Comparison of ENCODE assay signal across 27 cellular contexts in the genomic region with DNA sequence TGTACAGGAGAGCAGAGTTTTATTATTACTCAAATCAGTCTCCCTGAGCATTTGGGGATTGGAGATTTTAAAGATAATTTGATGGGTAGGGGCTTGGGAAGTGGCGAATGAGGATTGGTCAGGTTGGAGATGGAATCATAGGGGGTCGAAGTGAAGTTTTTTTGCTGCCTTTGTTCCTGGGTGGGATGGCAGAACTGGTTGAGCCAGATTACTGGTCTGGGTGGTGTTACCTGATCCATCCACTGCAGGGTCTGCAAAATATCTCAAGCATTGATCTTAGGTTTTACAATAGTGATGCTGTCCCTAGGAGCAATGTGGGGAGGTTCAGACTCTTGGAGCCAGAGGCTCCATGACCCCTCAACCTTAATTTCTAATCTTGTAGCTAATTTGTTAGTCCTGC.
"Had no signal": no experiment of that assay in that cellular context is flagged by ENCODE, and none has a peak within 500 bp of the region (broad histone marks: within the 10 kb centered on the region; RNA-seq: fewer than 3 reads in every experiment).

No MANE protein-coding gene starts in this region.

- H3K27ac Mint-ChIP-seq: neural progenitor cell; stimulated activated naive B cell treated with anti-CD40 and anti-IgM and Interleukin-4, amounts not matched to agents 10 μg/mL and 1 μg/mL and 100 μg/mL, for 72 hours had no signal

- H3K9me3 ChIP-seq: left lung, lower lobe of right lung, neutrophil, right atrium auricular region, right lobe of liver, testis, thyroid gland, transverse colon, uterus had no signal

- H3K4me3 Mint-ChIP-seq: naive thymus-derived CD8-positive, alpha-beta T cell; nephron; neural progenitor cell; stimulated activated naive B cell treated with anti-CD40 and anti-IgM and Interleukin-4, amounts not matched to agents 10 μg/mL and 1 μg/mL and 100 μg/mL, for 72 hours had no signal

- H3K27me3 ChIP-seq: left lung, neural progenitor cell, neutrophil, right atrium auricular region, right lobe of liver, stomach, testis, thyroid gland, transverse colon, uterus had no signal

- H3K36me3 ChIP-seq: lower lobe of right lung, neural progenitor cell, neutrophil, right atrium auricular region, right lobe of liver, stomach, thyroid gland, transverse colon, uterus had no signal

- DNase-seq: hypothalamus; kidney; left colon; left lung; lower lobe of right lung; mammary epithelial cell; mesenchymal stem cell; naive thymus-derived CD8-positive, alpha-beta T cell; occipital lobe; right lobe of liver; stimulated activated CD4-positive, alpha-beta T cell treated with anti-CD3 and anti-CD28 coated beads, Interleukin-12 subunit alpha, Interleukin-12 subunit beta, amount 100 ng/mL, for 4 hours; stimulated activated CD4-positive, alpha-beta T cell treated with anti-CD3 and anti-CD28 coated beads, Interleukin-15, amount 100 ng/mL, for 24 hours; stimulated activated CD4-positive, alpha-beta T cell treated with anti-CD3 and anti-CD28 coated beads, Interleukin-2, amount 100 ng/mL, for 24 hours; stimulated activated CD4-positive, alpha-beta T cell treated with anti-CD3 and anti-CD28 coated beads, Interleukin-4, amount 100 ng/mL, for 1 hour; stimulated activated naive B cell treated with anti-CD40 and anti-IgM and Interleukin-4, amounts not matched to agents 10 μg/mL and 1 μg/mL and 100 μg/mL, for 72 hours; stimulated activated naive CD8-positive, alpha-beta T cell treated with anti-CD3 and anti-CD28 coated beads, Interleukin-15, Interleukin-2, amounts not matched to agents 100 U/mL and 50 U/mL, for 24 hours; stomach; testis; thyroid gland; transverse colon; uterus had no signal

- H3K4me1 ChIP-seq: lower lobe of right lung, parathyroid adenoma, right atrium auricular region, right lobe of liver, stomach, testis, thyroid gland, transverse colon, uterus had no signal

- H3K27me3 Mint-ChIP-seq: naive thymus-derived CD8-positive, alpha-beta T cell; stimulated activated naive B cell treated with anti-CD40 and anti-IgM and Interleukin-4, amounts not matched to agents 10 μg/mL and 1 μg/mL and 100 μg/mL, for 72 hours had no signal

- H3K27ac ChIP-seq: left lung, lower lobe of right lung, neural progenitor cell, neutrophil, parathyroid adenoma, right atrium auricular region, right lobe of liver, stomach, testis, thyroid gland, transverse colon, uterus had no signal

- H3K4me3 ChIP-seq: left lung, lower lobe of right lung, neural progenitor cell, right atrium auricular region, right lobe of liver, smooth muscle cell, stomach, testis, thyroid gland, transverse colon, uterus had no signal
